8 cellular contexts compared by ENCODE assay signal in the genomic region with DNA sequence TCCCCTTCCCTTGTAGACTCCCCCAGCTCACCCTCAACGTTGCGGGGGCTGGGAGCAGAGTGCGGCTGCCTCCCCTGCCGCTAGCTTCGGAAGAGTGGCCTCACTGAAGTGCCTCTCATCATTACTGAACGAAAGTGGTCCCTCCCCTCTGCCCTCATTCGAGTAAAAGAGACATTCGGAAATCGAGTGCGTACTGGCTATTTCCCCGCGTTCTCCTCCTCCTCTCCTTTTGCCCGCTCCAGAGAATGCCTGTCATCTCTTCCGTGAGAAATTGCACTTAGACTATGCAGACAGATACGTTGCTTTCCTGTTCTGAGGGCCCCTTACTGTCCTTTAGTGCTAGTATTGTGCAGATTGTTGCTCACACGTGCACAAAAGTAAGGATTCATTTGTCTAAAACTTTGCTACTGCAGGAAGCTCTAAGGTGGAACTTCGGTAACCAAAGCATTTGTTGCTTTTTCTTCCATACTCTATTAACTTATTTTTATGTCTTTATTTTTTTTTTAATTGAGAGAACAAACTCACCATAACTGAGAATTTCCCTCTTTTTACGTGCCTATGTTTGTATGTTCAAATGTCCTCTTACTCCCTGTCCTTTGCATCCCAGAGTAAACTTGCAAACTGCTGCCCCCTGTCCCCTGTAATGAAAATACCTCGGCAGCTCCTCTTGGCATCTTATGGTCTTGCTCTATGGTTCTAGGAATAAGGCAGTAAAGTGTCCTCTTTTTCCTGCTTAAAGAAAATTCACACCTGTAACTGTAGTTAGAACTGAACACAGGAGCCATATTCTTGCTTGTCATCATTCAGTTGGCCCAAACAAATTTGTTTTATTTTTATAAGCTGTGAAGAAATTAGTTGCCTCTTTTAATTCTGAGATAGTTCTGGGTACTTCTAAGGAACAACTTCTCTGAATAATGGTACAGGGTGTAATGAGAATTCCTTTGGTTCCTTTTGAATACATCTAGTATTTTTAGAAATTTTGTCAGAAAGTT. TPM values are rescaled to one million over a fixed set of nuclear protein-coding genes. Genes with fewer than 3 reads are reported as not detected.
DNase-seq lines count a peak whose midpoint lies in the region; FAIRE-seq and TF ChIP-seq lines count a peak whose summit lies in the region.

No MANE protein-coding gene starts in this region.

- 0% methylated on average over 18 to 19 of the region's 19 CpGs for WGBS in small intestine, 3 donors

- peak overlapping the region; percentile 88 to 97 (median 95) for H3K27ac Mint-ChIP-seq in immature natural killer cell

- H3K36me3 ChIP-seq in MG63 (peaks cover 13% of the 10 kb centered on the region), SK-N-MC (ENCODE audit: insufficient read depth, low read length) (no peaks in the 10 kb centered on the region), breast epithelium (no peaks in the 10 kb centered on the region), small intestine (ENCODE audit: control insufficient read depth in 2 of 2, insufficient read depth in 2 of 2, low read length in 2 of 2) (no peaks in the 10 kb centered on the region)

- H3K4me1 ChIP-seq in breast epithelium (no peaks in the 10 kb centered on the region), small intestine (ENCODE audit: control insufficient read depth in 2 of 2, insufficient read depth in 1 of 2, low read depth in 1 of 2, low read length in 1 of 2) (peaks cover 2 to 3% of the 10 kb centered on the region in 2 donors)

- no peaks in the 10 kb centered on the region for H3K36me3 Mint-ChIP-seq in immature natural killer cell

- H3K27me3 ChIP-seq in MG63 = no peaks in the 10 kb centered on the region
- no peaks in the 10 kb centered on the region for H3K27me3 ChIP-seq in breast epithelium
- no peaks in the 10 kb centered on the region for H3K27me3 ChIP-seq in small intestine (ENCODE audit: control insufficient read depth in 2 of 2, insufficient read depth in 2 of 2, low read length in 2 of 2)

- peaks cover 3% of the 10 kb centered on the region; the same call in 1 of the 2 replicates for H3K9me3 ChIP-seq in MG63
- H3K9me3 ChIP-seq in SK-N-MC (ENCODE audit: low read depth, low read length) = no peaks in the 10 kb centered on the region
- H3K9me3 ChIP-seq in breast epithelium = no peaks in the 10 kb centered on the region
- no peaks in the 10 kb centered on the region for H3K9me3 ChIP-seq in small intestine (ENCODE audit: control insufficient read depth, low read depth)

- peaks cover 0 to 1% (median 0%) of the 10 kb centered on the region in 6 donors for H3K9me3 Mint-ChIP-seq in immature natural killer cell

- H3K27ac ChIP-seq in SK-N-MC (peak overlapping the region; percentile 27; the same call in 1 of the 2 replicates), breast epithelium (peak overlapping the region; percentile 95 to 98), small intestine (ENCODE audit: low read depth in 1 of 2, low read length in 1 of 2) (peak overlapping the region; percentile 74 to 97)

- no peak for TF ChIP-seq POLR2A in breast epithelium (IDR thresholded peaks at IDR 0.05)

- H3K27me3 Mint-ChIP-seq in immature natural killer cell (ENCODE audit: low read depth in 3 of 3) = peaks cover 11 to 25% (median 13%) of the 10 kb centered on the region in 3 donors

- no peak for FAIRE-seq in small intestine (lab: Jason Lieb, UNC)

- peak in 2 of 3 donors; percentile 22 for TF ChIP-seq CTCF in breast epithelium (IDR thresholded peaks at IDR 0.05)

- peak overlapping the region; percentile 95 for H3K4me3 ChIP-seq in MG63
- peak overlapping the region; percentile 80 for H3K4me3 ChIP-seq in SK-N-MC
- H3K4me3 ChIP-seq in breast epithelium = peak overlapping the region; percentile 80 to 93 (median 86)
- H3K4me3 ChIP-seq in small intestine (ENCODE audit: low read depth in 1 of 2, low read length in 2 of 2) = peak overlapping the region; percentile 95 to 99

- intact Hi-C loops in breast epithelium (cut with DNase I; ENCODE audit: low total_unique reads) = no loop called here

- peaks cover 42 to 51% of the 10 kb centered on the region in 2 donors for H3K4me1 Mint-ChIP-seq in immature natural killer cell

- peak; percentile 36 for DNase-seq in activated gamma-delta T cell treated with Interleukin-2 at 50 U/mL for 16 hours
- DNase-seq in activated gamma-delta T cell (lab: John Stamatoyannopoulos, UW) = no peak
- DNase-seq in HCEC 1CT = peak; percentile 76
- DNase-seq in MG63 = peak; percentile 59
- DNase-seq in SK-N-MC (ENCODE audit: low read depth, low spot score) = no peak
- peak in 1 of 2 donors; percentile 40 for DNase-seq in breast epithelium (ENCODE audit: low spot score in 2 of 2)
- peak; percentile 32 to 63 (median 51) for DNase-seq in immature natural killer cell
- DNase-seq in small intestine = peak; percentile 77

- H3K9ac ChIP-seq in SK-N-MC (ENCODE audit: insufficient read length) = peak overlapping the region; percentile 72

- H3K4me3 Mint-ChIP-seq in immature natural killer cell = peak overlapping the region; percentile 88 to 99 (median 95)

RNA-seq across cellular contexts. Expression of gene MAP3K4, which starts 1.1 kb away (rescaled TPM):
- total RNA-seq in MG63 (2014; rRNA removed; shearing (Covaris generic); ENCODE audit: low replicate concordance) = 11.0 and 13.5 TPM in 2 replicates
- total RNA-seq in breast epithelium = 10 to 100 TPM; 24.6 to 49.2 (median 45.2) TPM
- polyA plus RNA-seq in immature natural killer cell = 10 to 100 TPM in 1 of 3 donors, 1 to 10 TPM in 2; 5.2 to 11.2 (median 9.2) TPM
- polyA plus RNA-seq in small intestine = 10 to 100 TPM; 12.4 to 22.6 (median 13.9) TPM

Comparison
In these comparisons a context has a peak if more than half of its experiments do, and no peak if none do; other contexts are left out.
1. DNase-seq: peak in activated gamma-delta T cell treated with Interleukin-2 at 50 U/mL for 16 hours (single experiment), HCEC 1CT (single experiment), MG63 (single experiment), immature natural killer cell (3 of 3) and small intestine (single experiment); none in activated gamma-delta T cell (single experiment) and SK-N-MC (single experiment).
2. H3K27ac ChIP-seq: peak in every context shown above with its lines; median percentile 96 in breast epithelium; 86 in small intestine; 27 in SK-N-MC.
3. Peak in every context shown above with its lines, with median percentiles within 50 percentile points of each other: H3K4me3 ChIP-seq.